Comparison of ENCODE assay signal across 8 cellular contexts in the genomic region with DNA sequence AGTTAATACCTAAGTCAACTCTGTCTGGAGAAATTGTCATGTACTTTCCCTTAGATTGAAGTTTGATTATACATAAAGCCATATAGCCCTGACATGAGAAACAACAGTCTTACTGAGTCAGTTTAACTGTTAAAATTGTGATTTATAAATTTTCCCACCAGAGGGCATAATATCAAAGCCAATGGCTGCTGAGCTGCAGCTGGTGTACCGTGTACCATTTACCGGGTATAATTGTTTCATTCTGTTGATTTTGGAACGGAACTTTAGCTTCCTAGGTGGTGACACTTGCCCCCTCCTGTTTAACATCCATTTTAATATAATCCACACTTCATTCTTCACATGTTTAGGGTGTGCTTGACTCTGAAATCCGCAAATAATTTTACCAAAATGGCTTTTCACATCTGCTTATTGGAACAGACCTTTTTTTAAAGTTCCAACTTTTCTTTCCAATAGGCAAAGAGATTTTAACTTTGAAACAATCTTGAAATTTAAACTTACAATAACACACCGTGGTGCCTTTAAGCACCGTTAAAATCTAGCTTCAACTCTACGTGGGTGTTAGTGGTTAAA.
A peak's percentile ranks its signal among the peaks of the same experiment; 100 is the strongest.
DNase-seq lines count a peak whose midpoint lies in the region; ATAC-seq and TF ChIP-seq lines count a peak whose summit lies in the region.

No MANE protein-coding gene starts in this region.

- H3K4me3 Mint-ChIP-seq in activated CD8-positive, alpha-beta T cell treated with anti-CD3 and anti-CD28 coated beads for 36 hours: no peak overlapping the region

- POLR2A ChIA-PET in activated CD8-positive, alpha-beta T cell treated with anti-CD3 and anti-CD28 coated beads for 36 hours (lab: Charles Lee): no interaction called here

- H3K27ac Mint-ChIP-seq in activated CD8-positive, alpha-beta T cell treated with anti-CD3 and anti-CD28 coated beads for 36 hours: no peak overlapping the region

- TF ChIP-seq POLR2A in heart left ventricle (IDR thresholded peaks at IDR 0.05) (no peak), sigmoid colon (IDR thresholded peaks at IDR 0.05) (no peak)

- DNase-seq in NCI-H1694 treated with DMSO at 0.1 percent for 48 hours (lab: John Stamatoyannopoulos, UW): peak; percentile 63
- DNase-seq in activated CD8-positive, alpha-beta T cell treated with anti-CD3 and anti-CD28 coated beads for 36 hours: peak; percentile 30
- no peak for DNase-seq in heart left ventricle
- no peak for DNase-seq in sigmoid colon
- DNase-seq in activated effector memory CD4-positive, alpha-beta T cell treated with Interleukin-2 at 50 U/mL for 16 hours: no peak

- no peaks in the 10 kb centered on the region for H3K9me3 Mint-ChIP-seq in activated CD8-positive, alpha-beta T cell treated with anti-CD3 and anti-CD28 coated beads for 36 hours

- CTCF ChIA-PET in activated CD8-positive, alpha-beta T cell treated with anti-CD3 and anti-CD28 coated beads for 36 hours (lab: Charles Lee): interaction anchor here (0.7 to 1.6 kb wide), 15 partner anchors 8 to 196 kb away, joined by 3 to 7 read pairs (median 3); partner anchors contain the start of gene DIPK2A

- no peak for TF ChIP-seq EP300 in sigmoid colon (IDR thresholded peaks at IDR 0.05)

- H3K9ac ChIP-seq in BLaER1 treated with 17β-estradiol and CSF1 and Interleukin-3, amounts not matched to agents 10 nM and 100 nM: no peak overlapping the region

- H3K36me3 Mint-ChIP-seq in activated CD8-positive, alpha-beta T cell treated with anti-CD3 and anti-CD28 coated beads for 36 hours (ENCODE audit: low read depth): no peaks in the 10 kb centered on the region

- H3K27me3 ChIP-seq in BLaER1 treated with 17β-estradiol and CSF1 and Interleukin-3, amounts not matched to agents 10 nM and 100 nM: no peaks in the 10 kb centered on the region
- no peaks in the 10 kb centered on the region for H3K27me3 ChIP-seq in heart left ventricle
- no peaks in the 10 kb centered on the region for H3K27me3 ChIP-seq in sigmoid colon

- 28 to 44% (median 37%) methylated on average over 7 of the region's 7 CpGs for WGBS in heart left ventricle, 4 donors
- 31 to 41% methylated on average over 7 of the region's 7 CpGs for WGBS in sigmoid colon, 2 donors

- H3K27me3 Mint-ChIP-seq in activated CD8-positive, alpha-beta T cell treated with anti-CD3 and anti-CD28 coated beads for 36 hours: no peaks in the 10 kb centered on the region

- no peaks in the 10 kb centered on the region for H3K4me1 Mint-ChIP-seq in activated CD8-positive, alpha-beta T cell treated with anti-CD3 and anti-CD28 coated beads for 36 hours (ENCODE audit: low read depth)

- ATAC-seq in GM18508 (IDR thresholded peaks at IDR 0.05; ENCODE audit: insufficient read depth, unreplicated experiment) (peak; percentile 85), HG02938 (IDR thresholded peaks at IDR 0.05; ENCODE audit: unreplicated experiment) (peak; percentile 88), heart left ventricle (peak in 3 of 4 donors; percentile 55 to 75 (median 69))
- peak; percentile 88 for ATAC-seq in activated CD8-positive, alpha-beta T cell treated with anti-CD3 and anti-CD28 coated beads for 36 hours

- peaks cover 0 to 12% (median 0%) of the 10 kb centered on the region in 11 experiments; a peak in 3 of 22 replicates for H4K20me1 ChIP-seq in BLaER1 treated with 17β-estradiol and CSF1 and Interleukin-3, amounts not matched to agents 10 nM and 100 nM

- H3K36me3 ChIP-seq in BLaER1 treated with 17β-estradiol and CSF1 and Interleukin-3, amounts not matched to agents 10 nM and 100 nM: peaks cover 0 to 41% (median 0%) of the 10 kb centered on the region in 11 experiments; a peak in 6 of 22 replicates
- H3K36me3 ChIP-seq in heart left ventricle (no peaks in the 10 kb centered on the region), sigmoid colon (no peaks in the 10 kb centered on the region)

- no peak overlapping the region; a peak in 1 of 20 replicates for H3K4me3 ChIP-seq in BLaER1 treated with 17β-estradiol and CSF1 and Interleukin-3, amounts not matched to agents 10 nM and 100 nM
- H3K4me3 ChIP-seq in heart left ventricle (peak overlapping the region in 6 of 12 donors; percentile 1 to 42 (median 16)), sigmoid colon (peak overlapping the region in 2 of 4 donors; percentile 22 to 23)

- no peaks in the 10 kb centered on the region for H3K9me3 ChIP-seq in BLaER1 treated with 17β-estradiol and CSF1 and Interleukin-3, amounts not matched to agents 10 nM and 100 nM (replicated peaks in 1 of 11)
- H3K9me3 ChIP-seq in heart left ventricle (no peaks in the 10 kb centered on the region), sigmoid colon (no peaks in the 10 kb centered on the region)

- H3K27ac ChIP-seq in BLaER1 treated with 17β-estradiol and CSF1 and Interleukin-3, amounts not matched to agents 10 nM and 100 nM: no peak overlapping the region
- no peak overlapping the region for H3K27ac ChIP-seq in heart left ventricle
- no peak overlapping the region for H3K27ac ChIP-seq in sigmoid colon

- H3K4me1 ChIP-seq in BLaER1 treated with 17β-estradiol and CSF1 and Interleukin-3, amounts not matched to agents 10 nM and 100 nM: peaks cover 0 to 16% (median 8%) of the 10 kb centered on the region in 10 experiments; a peak in 15 of 20 replicates
- H3K4me1 ChIP-seq in heart left ventricle (peaks cover 0 to 16% (median 0%) of the 10 kb centered on the region in 12 donors), sigmoid colon (peaks cover 0 to 12% (median 8%) of the 10 kb centered on the region in 4 donors)

- peak overlapping the region in 10 of 11 experiments; percentile 11 to 71 (median 28); a peak in 17 of 22 replicates for H3K4me2 ChIP-seq in BLaER1 treated with 17β-estradiol and CSF1 and Interleukin-3, amounts not matched to agents 10 nM and 100 nM

- peak; percentile 74 for TF ChIP-seq CTCF in activated CD8-positive, alpha-beta T cell treated with anti-CD3 and anti-CD28 coated beads for 36 hours (IDR thresholded peaks at IDR 0.05)
- TF ChIP-seq CTCF in heart left ventricle (IDR thresholded peaks at IDR 0.05): peak; percentile 19 to 73 (median 52)
- peak in 3 of 4 experiments; percentile 32 to 56 (median 32) for TF ChIP-seq CTCF in sigmoid colon (IDR thresholded peaks at IDR 0.05)

- intact Hi-C loops in activated CD8-positive, alpha-beta T cell treated with anti-CD3 and anti-CD28 coated beads for 36 hours (cut with micrococcal nuclease): loop anchor here (2.0 to 5.0 kb wide), 2 partner anchors 72 to 177 kb away; partner anchors contain the start of gene SLC9A9
- intact Hi-C loops in heart left ventricle (cut with DNase I) (loop anchor here in 6 of 10 donors (5.0 kb wide), 1 partner anchor 177 kb away; no protein-coding TSS in a partner anchor), sigmoid colon (cut with DNase I) (loop anchor here (5.0 kb wide), 2 partner anchors 177 to 197 kb away; partner anchors contain the start of gene DIPK2A)

Comparison
In these comparisons a context has a peak if more than half of its experiments do, and no peak if none do; other contexts are left out.
1. DNase-seq: peak in NCI-H1694 treated with DMSO at 0.1 percent for 48 hours (single experiment) and activated CD8-positive, alpha-beta T cell treated with anti-CD3 and anti-CD28 coated beads for 36 hours (single experiment); none in heart left ventricle (0 of 5), sigmoid colon (single experiment) and activated effector memory CD4-positive, alpha-beta T cell treated with Interleukin-2 at 50 U/mL for 16 hours (single experiment).
2. Peak in every context shown above with its lines, with median percentiles within 50 percentile points of each other: ATAC-seq and CTCF ChIP-seq.